Comparison of ENCODE assay signal across 8 cellular contexts in the genomic region with DNA sequence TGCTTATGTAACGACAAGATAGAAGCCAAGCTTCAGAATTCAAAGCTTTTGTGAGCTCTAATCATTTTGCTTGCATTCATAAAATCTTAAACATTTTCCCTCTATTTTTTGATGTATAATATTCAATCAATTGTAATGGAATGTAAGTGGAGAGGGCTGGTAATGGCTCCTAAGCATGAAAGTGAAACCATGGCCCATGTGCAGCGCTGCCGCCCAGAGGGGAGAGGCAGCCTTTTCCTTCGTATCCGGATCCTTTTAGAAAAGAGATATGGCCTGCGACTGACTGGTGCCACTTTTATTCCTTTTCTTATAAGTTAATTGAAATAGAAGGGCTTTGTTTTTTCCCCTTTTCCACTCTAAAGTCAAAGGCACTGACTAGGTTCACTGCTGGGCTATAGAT.
DNase-seq lines count a peak whose midpoint lies in the region; ATAC-seq, FAIRE-seq and TF ChIP-seq lines count a peak whose summit lies in the region.
"Not testable (repeated sequence)": the region's sequence is repeated elsewhere in the genome, so short reads cannot be mapped to it uniquely, and the experiment has no call there.

No MANE protein-coding gene starts in this region.

- DNase-seq in Ammon's horn (ENCODE audit: low spot score) (peak; percentile 2), RWPE1 (ENCODE audit: low spot score) (peak; percentile 1), fibroblast of pulmonary artery (ENCODE audit: low read depth) (peak; percentile 8)
- DNase-seq in HFF-Myc (ENCODE audit: extremely low read depth, low read depth); K562 (ENCODE audit: extremely low read depth in 1 of 4, low spot score in 3 of 4); hepatocyte (ENCODE audit: low spot score); psoas muscle; vagina (ENCODE audit: extremely low spot score in 2 of 2): not testable (repeated sequence)

- not testable (repeated sequence) for BruUV-seq in K562 (replicated peaks; lab: Mats Ljungman, UMichigan)

- not testable (repeated sequence) for H3K36me3 ChIP-seq in K562 (ENCODE audit: control insufficient read depth, insufficient read depth, low read length); hepatocyte (replicated peaks; ENCODE audit: insufficient read depth, low read depth); psoas muscle (ENCODE audit: insufficient read depth in 1 of 2, low read depth in 1 of 2); vagina

- WGBS in K562 (ENCODE audit: insufficient coverage, low coverage, missing lambda C conversion rate), result 0% methylated on average over 5 of the region's 6 CpGs
- WGBS in hepatocyte (ENCODE audit: low lambda C conversion rate, missing lambda C conversion rate), result 53% methylated on average over 6 of the region's 6 CpGs
- 53 to 65% (median 55%) methylated on average over 6 of the region's 6 CpGs for WGBS in psoas muscle, 3 donors

- ATAC-seq in K562 (peak; percentile 85), psoas muscle (peak in 1 of 4 donors; percentile 65)

- H3K79me2 ChIP-seq in K562 (ENCODE audit: control insufficient read depth, insufficient read depth, low read length); hepatocyte: not testable (repeated sequence)

- not testable (repeated sequence) for FAIRE-seq in K562 (lab: Jason Lieb, UNC)

- TF ChIP-seq EP300 in K562 (IDR thresholded peaks at IDR 0.05; ENCODE audit: low read length), result not testable (repeated sequence)

- H3K4me2 ChIP-seq in K562 (ENCODE audit: insufficient read depth, low read length), result not testable (repeated sequence)
- peak overlapping the region; percentile 11 for H3K4me2 ChIP-seq in hepatocyte

- H4K20me1 ChIP-seq in K562 (replicated peaks; ENCODE audit: control insufficient read depth, insufficient read depth, low read length); hepatocyte (ENCODE audit: insufficient read depth, poor library complexity, severe bottlenecking): not testable (repeated sequence)

- not testable (repeated sequence) for H3K9ac ChIP-seq in K562 (ENCODE audit: insufficient read depth in 1 of 2, low read depth in 2 of 2, low read length in 2 of 2)

- in situ Hi-C loops in K562 (cut with MboI), result not testable (repeated sequence)

- not testable (repeated sequence) for H3K4me3 ChIP-seq in HFF-Myc (replicated peaks; ENCODE audit: low read depth, low read length); K562; fibroblast of pulmonary artery (replicated peaks; ENCODE audit: low read depth, low read length); hepatocyte
- H3K4me3 ChIP-seq in psoas muscle (peak overlapping the region; percentile 30), vagina (peak overlapping the region in 1 of 2 donors; percentile 6)

- not testable (repeated sequence) for TF ChIP-seq POLR2A in K562 (conservative IDR thresholded peaks at IDR 0.05); vagina (IDR thresholded peaks at IDR 0.05)

- H3K9me3 ChIP-seq in K562 (replicated peaks; ENCODE audit: control insufficient read depth, insufficient read depth, low read depth, low read length); hepatocyte (ENCODE audit: low read depth); psoas muscle; vagina: not testable (repeated sequence)

- H3K4me1 ChIP-seq in K562 (replicated peaks in 1 of 2; ENCODE audit: control insufficient read depth in 2 of 2, insufficient read depth in 2 of 2, low read length in 2 of 2); hepatocyte (ENCODE audit: insufficient read depth); psoas muscle: not testable (repeated sequence)
- peaks cover 19% of the 10 kb centered on the region for H3K4me1 ChIP-seq in vagina

- CTCF ChIA-PET in RWPE1 (lab: Yijun Ruan, JAX); K562 (lab: Yijun Ruan, JAX; ENCODE audit: low intra/inter-chr PET ratio): not testable (repeated sequence)

- TF ChIP-seq RAD21 in K562 (CRISPR knock-in tag; conservative IDR thresholded peaks at IDR 0.05 in 1 of 2, IDR thresholded peaks at IDR 0.05 in 1 of 2), result not testable (repeated sequence)

- intact Hi-C loops in K562 (cut with micrococcal nuclease); psoas muscle (cut with DNase I); vagina (cut with DNase I): not testable (repeated sequence)

- not testable (repeated sequence) for H3K9me1 ChIP-seq in K562 (ENCODE audit: control insufficient read depth, insufficient read depth, low read length)

- TF ChIP-seq CTCF in HFF-Myc (IDR thresholded peaks at IDR 0.05; ENCODE audit: low read depth, low read length, missing control alignments) (peak; percentile 4), RWPE1 (conservative IDR thresholded peaks at IDR 0.05; ENCODE audit: low read depth) (0 out of 2 replicates have a peak, but pooled peaks have one; percentile 8), hepatocyte (IDR thresholded peaks at IDR 0.05; ENCODE audit: poor library complexity) (peak; percentile 3)
- not testable (repeated sequence) for TF ChIP-seq CTCF in K562 (IDR thresholded peaks at IDR 0.05 in 2 of 3, conservative IDR thresholded peaks at IDR 0.05 in 1 of 3; ENCODE audit: insufficient read depth in 2 of 3, low read depth in 1 of 3, low read length in 3 of 3); fibroblast of pulmonary artery (IDR thresholded peaks at IDR 0.05; ENCODE audit: low read length, missing control alignments); psoas muscle (IDR thresholded peaks at IDR 0.05); vagina (IDR thresholded peaks at IDR 0.05)

- not testable (repeated sequence) for H3K9me2 ChIP-seq in hepatocyte (replicated peaks; ENCODE audit: insufficient read depth)

- H2AFZ ChIP-seq in K562 (ENCODE audit: low read depth, low read length) (peak overlapping the region; percentile 47; the same call in 1 of the 2 replicates), hepatocyte (peak overlapping the region; percentile 0)

- H3K27ac ChIP-seq in RWPE1; K562 (ENCODE audit: extremely low read depth, low read depth, low read length): not testable (repeated sequence)
- H3K27ac ChIP-seq in hepatocyte, result peak overlapping the region; percentile 0
- peak overlapping the region; percentile 4 for H3K27ac ChIP-seq in psoas muscle
- H3K27ac ChIP-seq in vagina, result peak overlapping the region; percentile 36

- POLR2A ChIA-PET in RWPE1 (lab: Yijun Ruan, JAX; ENCODE audit: low non-redundant PET); K562 (lab: Yijun Ruan, JAX): not testable (repeated sequence)

- not testable (repeated sequence) for H3K27me3 ChIP-seq in K562 (ENCODE audit: control insufficient read depth in 2 of 2, insufficient read depth in 2 of 2, low read length in 2 of 2); hepatocyte; psoas muscle (ENCODE audit: insufficient read depth in 3 of 3, low read length in 2 of 3); vagina
